21 cellular contexts compared by ENCODE assay signal in the genomic region with DNA sequence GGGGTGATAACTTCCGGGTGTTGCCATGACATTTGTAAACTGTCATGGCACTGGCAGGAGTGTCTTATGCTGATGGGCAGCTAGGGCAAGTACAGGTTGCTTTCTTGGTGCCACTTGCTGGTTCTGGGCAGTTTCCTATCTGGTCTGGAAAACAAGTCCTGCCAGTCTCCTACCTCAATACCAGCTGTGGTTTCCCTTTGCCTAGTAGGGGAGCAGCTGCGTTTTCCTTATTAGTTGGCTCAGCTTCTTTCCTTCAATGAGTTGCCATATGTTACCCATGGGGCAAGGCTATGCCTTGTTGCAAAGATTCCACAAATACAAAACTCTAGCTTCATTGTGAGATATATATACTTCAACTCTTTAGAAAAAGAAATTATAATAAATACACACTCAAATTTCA.
DNase-seq lines count a peak whose midpoint lies in the region; ATAC-seq lines count a peak whose summit lies in the region.
"Had no signal": no experiment of that assay in that cellular context is flagged by ENCODE, and none has a peak within 500 bp of the region (broad histone marks: within the 10 kb centered on the region; RNA-seq: fewer than 3 reads in every experiment).

No MANE protein-coding gene starts in this region.

- H3K27me3 Mint-ChIP-seq in activated T-cell treated with anti-CD3 and anti-CD28 coated beads, Interleukin-2, amount 50 U/mL, for 72 hours (ENCODE audit: low read depth), result no peaks in the 10 kb centered on the region
- no peaks in the 10 kb centered on the region for H3K27me3 Mint-ChIP-seq in activated T-cell treated with anti-CD3 and anti-CD28 coated beads, Interleukin-2, amount 50 U/mL, for 24 hours

- H3K27ac Mint-ChIP-seq in activated T-cell treated with anti-CD3 and anti-CD28 coated beads, Interleukin-2, amount 50 U/mL, for 72 hours, result no peak overlapping the region
- no peak overlapping the region for H3K27ac Mint-ChIP-seq in activated T-cell treated with anti-CD3 and anti-CD28 coated beads, Interleukin-2, amount 50 U/mL, for 24 hours
- H3K27ac Mint-ChIP-seq: CD14-positive monocyte had no signal

- ATAC-seq in activated T-cell treated with anti-CD3 and anti-CD28 coated beads, Interleukin-2, amount 50 U/mL, for 72 hours (replicated peaks in 1 of 2), result no peak

- H3K4me3 Mint-ChIP-seq in activated T-cell treated with anti-CD3 and anti-CD28 coated beads, Interleukin-2, amount 50 U/mL, for 72 hours, result peak overlapping the region; percentile 50 to 59
- H3K4me3 Mint-ChIP-seq in activated T-cell treated with anti-CD3 and anti-CD28 coated beads, Interleukin-2, amount 50 U/mL, for 24 hours, result no peak overlapping the region
- H3K4me3 Mint-ChIP-seq: CD14-positive monocyte; CD8-positive, alpha-beta memory T cell had no signal

- DNase-seq in activated T-cell treated with anti-CD3 and anti-CD28 coated beads, Interleukin-2, amount 50 U/mL, for 72 hours, result no peak
- no peak for DNase-seq in activated T-cell treated with anti-CD3 and anti-CD28 coated beads, Interleukin-2, amount 50 U/mL, for 24 hours
- DNase-seq in NCI-H446 treated with DMSO at 0.1 percent for 48 hours (lab: John Stamatoyannopoulos, UW), result peak; percentile 39
- DNase-seq in cerebellar cortex (ENCODE audit: low spot score), result peak; percentile 3
- DNase-seq in NCI-H146 (lab: John Stamatoyannopoulos, UW), result no peak
- DNase-seq in NCI-H2227 treated with DMSO at 0.1 percent for 48 hours (lab: John Stamatoyannopoulos, UW), result no peak
- no peak for DNase-seq in NCI-H1930 (lab: John Stamatoyannopoulos, UW)
- DNase-seq in GF-D8 (lab: John Stamatoyannopoulos, UW), result no peak
- DNase-seq: BE2C; Calu3; CD8-positive, alpha-beta memory T cell; HCEC 1CT; KG1; NCI-H1092; NCI-H1417 treated with DMSO at 0.1 percent for 48 hours; NCI-H2081; NCI-H526 treated with DMSO at 0.1 percent for 48 hours; RPMI8226; SHP77; T-helper 1 cell had no signal

- peaks cover 44% of the 10 kb centered on the region for H3K4me1 Mint-ChIP-seq in activated T-cell treated with anti-CD3 and anti-CD28 coated beads, Interleukin-2, amount 50 U/mL, for 72 hours (ENCODE audit: low read depth)
- peaks cover 34% of the 10 kb centered on the region for H3K4me1 Mint-ChIP-seq in activated T-cell treated with anti-CD3 and anti-CD28 coated beads, Interleukin-2, amount 50 U/mL, for 24 hours (ENCODE audit: low read depth)
- H3K4me1 Mint-ChIP-seq: CD14-positive monocyte had no signal

- no peaks in the 10 kb centered on the region for H3K9me3 Mint-ChIP-seq in activated T-cell treated with anti-CD3 and anti-CD28 coated beads, Interleukin-2, amount 50 U/mL, for 72 hours
- H3K9me3 Mint-ChIP-seq in activated T-cell treated with anti-CD3 and anti-CD28 coated beads, Interleukin-2, amount 50 U/mL, for 24 hours, result no peaks in the 10 kb centered on the region
- H3K9me3 Mint-ChIP-seq: CD8-positive, alpha-beta memory T cell had no signal

- peaks cover 0 to 7% of the 10 kb centered on the region in 2 donors for H3K36me3 Mint-ChIP-seq in activated T-cell treated with anti-CD3 and anti-CD28 coated beads, Interleukin-2, amount 50 U/mL, for 72 hours (ENCODE audit: insufficient read depth in 2 of 2)
- H3K36me3 Mint-ChIP-seq in activated T-cell treated with anti-CD3 and anti-CD28 coated beads, Interleukin-2, amount 50 U/mL, for 24 hours (ENCODE audit: low read depth), result no peaks in the 10 kb centered on the region
- H3K36me3 Mint-ChIP-seq: CD14-positive monocyte; CD8-positive, alpha-beta memory T cell had no signal

Comparison
In these comparisons a context has a peak if more than half of its experiments do, and no peak if none do; other contexts are left out.
1. DNase-seq: peak in NCI-H446 treated with DMSO at 0.1 percent for 48 hours (single experiment) and cerebellar cortex (single experiment); none in activated T-cell treated with anti-CD3 and anti-CD28 coated beads, Interleukin-2, amount 50 U/mL, for 72 hours (0 of 2), activated T-cell treated with anti-CD3 and anti-CD28 coated beads, Interleukin-2, amount 50 U/mL, for 24 hours (single experiment), NCI-H146 (single experiment), NCI-H2227 treated with DMSO at 0.1 percent for 48 hours (single experiment), NCI-H1930 (0 of 2) and GF-D8 (single experiment).